ENCODE assay signal across 13 cellular contexts in the genomic region with DNA sequence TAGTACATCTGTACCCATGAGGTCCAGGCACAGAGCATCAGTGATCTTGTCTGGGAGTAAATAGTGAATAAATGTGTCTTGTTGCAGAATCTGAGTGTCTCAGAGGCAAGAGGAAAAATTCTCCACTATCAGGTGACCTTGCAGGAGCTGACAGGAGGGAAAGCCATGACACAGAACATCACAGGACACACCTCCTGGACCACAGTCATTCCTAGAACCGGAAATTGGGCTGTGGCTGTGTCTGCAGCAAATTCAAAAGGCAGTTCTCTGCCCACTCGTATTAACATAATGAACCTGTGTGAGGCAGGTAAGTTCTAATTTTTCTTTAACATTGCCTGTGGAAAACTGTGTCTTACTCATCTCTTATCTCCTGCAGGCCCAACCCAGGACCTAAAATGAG. TPM values are rescaled to one million over a fixed set of nuclear protein-coding genes. Genes with fewer than 3 reads are reported as not detected.
DNase-seq lines count a peak whose midpoint lies in the region; ATAC-seq, FAIRE-seq and TF ChIP-seq lines count a peak whose summit lies in the region.
"Had no signal": no experiment of that assay in that cellular context is flagged by ENCODE, and none has a peak within 500 bp of the region (broad histone marks: within the 10 kb centered on the region; RNA-seq: fewer than 3 reads in every experiment).

No MANE protein-coding gene starts in this region.

- H3K4me1 ChIP-seq in spleen: no peaks in the 10 kb centered on the region
- H3K4me1 ChIP-seq: prostate gland, thyroid gland had no signal

- peak overlapping the region; percentile 79 for H3K27ac Mint-ChIP-seq in activated T-helper 1 cell treated with anti-CD3 and anti-CD28 coated beads, Interleukin-12 subunit alpha, Interleukin-12 subunit beta, Interleukin-2, Interleukin-4 antibody, amounts not matched to agents 30 ng/mL and 10 ng/mL and 1 ng/mL, durations not matched to agents 14 hours and 24 hours and 36 hours
- no peak overlapping the region for H3K27ac Mint-ChIP-seq in Calu3 (ENCODE audit: unreplicated experiment)
- H3K27ac Mint-ChIP-seq: memory B cell had no signal

- no TSS peak for BruUV-seq in Calu3 (replicated peaks; lab: Mats Ljungman, UMichigan)

- no peak for TF ChIP-seq CTCF in Calu3 (IDR thresholded peaks at IDR 0.05; ENCODE audit: unreplicated experiment)
- TF ChIP-seq CTCF in spleen (IDR thresholded peaks at IDR 0.05 in 8 of 11, conservative IDR thresholded peaks at IDR 0.05 in 3 of 11): no peak

- H3K9me3 ChIP-seq in spleen: no peaks in the 10 kb centered on the region
- H3K9me3 ChIP-seq: prostate gland, thyroid gland had no signal

- intact Hi-C loops in activated T-helper 1 cell treated with anti-CD3 and anti-CD28 coated beads, Interleukin-12 subunit alpha, Interleukin-12 subunit beta, Interleukin-2, Interleukin-4 antibody, amounts not matched to agents 30 ng/mL and 10 ng/mL and 1 ng/mL, durations not matched to agents 14 hours and 24 hours and 36 hours (cut with micrococcal nuclease): loop anchor here (1.0 to 5.0 kb wide), 2 partner anchors 8 to 77 kb away; no protein-coding TSS in a partner anchor
- intact Hi-C loops in Calu3 (cut with micrococcal nuclease; ENCODE audit: unreplicated experiment): no loop called here
- intact Hi-C loops in spleen (cut with DNase I; ENCODE audit: low total_unique reads): no loop called here

- H3K36me3 Mint-ChIP-seq in activated T-helper 1 cell treated with anti-CD3 and anti-CD28 coated beads, Interleukin-12 subunit alpha, Interleukin-12 subunit beta, Interleukin-2, Interleukin-4 antibody, amounts not matched to agents 30 ng/mL and 10 ng/mL and 1 ng/mL, durations not matched to agents 14 hours and 24 hours and 36 hours (ENCODE audit: low read depth): peaks cover 60% of the 10 kb centered on the region
- H3K36me3 Mint-ChIP-seq in Calu3 (ENCODE audit: insufficient read depth, unreplicated experiment): peaks cover 4% of the 10 kb centered on the region

- FAIRE-seq in GM18507 (lab: Jason Lieb, UNC): peak; percentile 75

- no peaks in the 10 kb centered on the region for H3K27me3 Mint-ChIP-seq in activated T-helper 1 cell treated with anti-CD3 and anti-CD28 coated beads, Interleukin-12 subunit alpha, Interleukin-12 subunit beta, Interleukin-2, Interleukin-4 antibody, amounts not matched to agents 30 ng/mL and 10 ng/mL and 1 ng/mL, durations not matched to agents 14 hours and 24 hours and 36 hours (ENCODE audit: insufficient read depth)
- no peaks in the 10 kb centered on the region for H3K27me3 Mint-ChIP-seq in Calu3 (ENCODE audit: unreplicated experiment)
- H3K27me3 Mint-ChIP-seq: memory B cell had no signal

- no peaks in the 10 kb centered on the region for H3K36me3 ChIP-seq in spleen
- H3K36me3 ChIP-seq: prostate gland, thyroid gland had no signal

- no peaks in the 10 kb centered on the region for H3K9me3 Mint-ChIP-seq in activated T-helper 1 cell treated with anti-CD3 and anti-CD28 coated beads, Interleukin-12 subunit alpha, Interleukin-12 subunit beta, Interleukin-2, Interleukin-4 antibody, amounts not matched to agents 30 ng/mL and 10 ng/mL and 1 ng/mL, durations not matched to agents 14 hours and 24 hours and 36 hours
- no peaks in the 10 kb centered on the region for H3K9me3 Mint-ChIP-seq in Calu3 (ENCODE audit: low read depth, unreplicated experiment)
- H3K9me3 Mint-ChIP-seq: memory B cell had no signal

- DNase-seq in GM18507 (ENCODE audit: extremely low spot score, insufficient read length, low read depth) (no peak), Calu3 (no peak), DMS153 (lab: John Stamatoyannopoulos, UW) (no peak), spleen (no peak)
- peak; percentile 48 for DNase-seq in activated T-helper 1 cell treated with anti-CD3 and anti-CD28 coated beads, Interleukin-12 subunit alpha, Interleukin-12 subunit beta, Interleukin-2, Interleukin-4 antibody, amounts not matched to agents 30 ng/mL and 10 ng/mL and 1 ng/mL, durations not matched to agents 14 hours and 24 hours and 36 hours (ENCODE audit: low spot score)
- DNase-seq: glutamatergic neuron, thyroid gland had no signal

- no peak overlapping the region for H3K27ac ChIP-seq in spleen
- H3K27ac ChIP-seq: prostate gland, RWPE1, thyroid gland had no signal

- TF ChIP-seq POLR2A in spleen (IDR thresholded peaks at IDR 0.05): no peak

- CTCF ChIA-PET in Calu3 (lab: Charles Lee): no interaction called here

- WGBS in spleen, 5 donors: 54 to 81% (median 72%) methylated on average over 2 of the region's 2 CpGs

- ATAC-seq in GM19351 (IDR thresholded peaks at IDR 0.05; ENCODE audit: unreplicated experiment) (peak; percentile 79), HG03039 (IDR thresholded peaks at IDR 0.05; ENCODE audit: unreplicated experiment) (peak; percentile 80), GM19324 (IDR thresholded peaks at IDR 0.05; ENCODE audit: low FRiP score, unreplicated experiment) (no peak)

- H3K4me1 Mint-ChIP-seq in activated T-helper 1 cell treated with anti-CD3 and anti-CD28 coated beads, Interleukin-12 subunit alpha, Interleukin-12 subunit beta, Interleukin-2, Interleukin-4 antibody, amounts not matched to agents 30 ng/mL and 10 ng/mL and 1 ng/mL, durations not matched to agents 14 hours and 24 hours and 36 hours (ENCODE audit: low read depth): peaks cover 68% of the 10 kb centered on the region
- no peaks in the 10 kb centered on the region for H3K4me1 Mint-ChIP-seq in Calu3 (ENCODE audit: low read depth, unreplicated experiment)

- H3K27me3 ChIP-seq in spleen (replicated peaks in 1 of 7): no peaks in the 10 kb centered on the region
- H3K27me3 ChIP-seq: thyroid gland had no signal

- H3K4me3 ChIP-seq in spleen: no peak overlapping the region
- H3K4me3 ChIP-seq: prostate gland, thyroid gland had no signal

- no peak overlapping the region for H3K4me3 Mint-ChIP-seq in activated T-helper 1 cell treated with anti-CD3 and anti-CD28 coated beads, Interleukin-12 subunit alpha, Interleukin-12 subunit beta, Interleukin-2, Interleukin-4 antibody, amounts not matched to agents 30 ng/mL and 10 ng/mL and 1 ng/mL, durations not matched to agents 14 hours and 24 hours and 36 hours
- no peak overlapping the region for H3K4me3 Mint-ChIP-seq in Calu3 (ENCODE audit: low read depth, unreplicated experiment)
- H3K4me3 Mint-ChIP-seq: memory B cell had no signal

RNA-seq across cellular contexts. Expression of a gene that starts 43.1 kb away (rescaled TPM):
- 218 and 221 TPM in 2 replicates for total RNA-seq in activated T-helper 1 cell treated with anti-CD3 and anti-CD28 coated beads, Interleukin-12 subunit alpha, Interleukin-12 subunit beta, Interleukin-2, Interleukin-4 antibody, amounts not matched to agents 30 ng/mL and 10 ng/mL and 1 ng/mL, durations not matched to agents 14 hours and 24 hours and 36 hours
- total RNA-seq in Calu3 (2022): not detected in 2 replicates
- total RNA-seq in spleen: 1 to 10 TPM; 1.7 to 6.0 (median 3.3) TPM
- under 1 TPM; 0.17 to 0.64 (median 0.58) TPM for polyA plus RNA-seq in spleen

Comparison
In these comparisons a context has a peak if more than half of its experiments do, and no peak if none do; other contexts are left out.
1. RNA of a gene that starts 43.1 kb away (total RNA-seq): 218 to 221 TPM in activated T-helper 1 cell treated with anti-CD3 and anti-CD28 coated beads, Interleukin-12 subunit alpha, Interleukin-12 subunit beta, Interleukin-2, Interleukin-4 antibody, amounts not matched to agents 30 ng/mL and 10 ng/mL and 1 ng/mL, durations not matched to agents 14 hours and 24 hours and 36 hours; 1.7 to 6.0 TPM in spleen and not detected in Calu3; every median in the first group is over 10 times any median in the second.